Comparison of ENCODE assay signal across 8 cellular contexts in genomic region chr3:183098538-183099025, GRCh38. TPM values are rescaled to one million over a fixed set of nuclear protein-coding genes. Genes with fewer than 3 reads are reported as not detected.
DNase-seq lines count a peak whose midpoint lies in the region; ATAC-seq lines count a peak whose summit lies in the region.

No MANE protein-coding gene starts in this region.

- peak overlapping the region; percentile 73 to 97 for H3K9ac ChIP-seq in duodenal mucosa (ENCODE audit: low read depth in 1 of 2, low read length in 2 of 2)

- no peaks in the 10 kb centered on the region for H3K27me3 Mint-ChIP-seq in activated T-cell treated with anti-CD3 and anti-CD28 coated beads, Interleukin-2, amount 50 U/mL, for 24 hours
- no peaks in the 10 kb centered on the region for H3K27me3 Mint-ChIP-seq in natural killer cell treated with Interleukin-12 subunit alpha and Interleukin-12 subunit beta and Interleukin-15 and Interleukin-18, amount 100 ng/mL, for 72 hours

- H3K9me3 ChIP-seq in MG63 (no peaks in the 10 kb centered on the region), duodenal mucosa (ENCODE audit: control insufficient read depth in 1 of 2, low read length in 2 of 2) (no peaks in the 10 kb centered on the region)

- peak overlapping the region; percentile 98 for H3K27ac Mint-ChIP-seq in activated T-cell treated with anti-CD3 and anti-CD28 coated beads, Interleukin-2, amount 50 U/mL, for 24 hours
- peak overlapping the region; percentile 86 to 99 for H3K27ac Mint-ChIP-seq in natural killer cell treated with Interleukin-12 subunit alpha and Interleukin-12 subunit beta and Interleukin-15 and Interleukin-18, amount 100 ng/mL, for 72 hours

- H3K27me3 ChIP-seq in MG63, result no peaks in the 10 kb centered on the region
- no peaks in the 10 kb centered on the region for H3K27me3 ChIP-seq in duodenal mucosa (ENCODE audit: control insufficient read depth in 1 of 2, insufficient read depth in 2 of 2, low read length in 2 of 2)

- no peak for DNase-seq in activated T-cell treated with anti-CD3 and anti-CD28 coated beads, Interleukin-2, amount 50 U/mL, for 24 hours
- DNase-seq in activated T-cell treated with anti-CD3 and anti-CD28 coated beads, Interleukin-2, amount 50 U/mL, for 48 hours, result no peak
- DNase-seq in MG63 (no peak), midbrain (lab: John Stamatoyannopoulos, UW) (no peak), GM19238 (ENCODE audit: insufficient read length, low spot score) (no peak)
- DNase-seq in natural killer cell treated with Interleukin-12 subunit alpha and Interleukin-12 subunit beta and Interleukin-15 and Interleukin-18, amount 100 ng/mL, for 72 hours (ENCODE audit: low spot score), result no peak

- no peak for ATAC-seq in natural killer cell treated with Interleukin-12 subunit alpha and Interleukin-12 subunit beta and Interleukin-15 and Interleukin-18, amount 100 ng/mL, for 72 hours
- ATAC-seq in GM19455 (IDR thresholded peaks at IDR 0.05; ENCODE audit: unreplicated experiment), result no peak

- peaks cover 37% of the 10 kb centered on the region for H3K4me1 Mint-ChIP-seq in activated T-cell treated with anti-CD3 and anti-CD28 coated beads, Interleukin-2, amount 50 U/mL, for 24 hours (ENCODE audit: low read depth)
- peaks cover 24 to 26% of the 10 kb centered on the region in 2 donors for H3K4me1 Mint-ChIP-seq in natural killer cell treated with Interleukin-12 subunit alpha and Interleukin-12 subunit beta and Interleukin-15 and Interleukin-18, amount 100 ng/mL, for 72 hours (ENCODE audit: low read depth in 2 of 2)

- peaks cover 38% of the 10 kb centered on the region for H3K36me3 Mint-ChIP-seq in activated T-cell treated with anti-CD3 and anti-CD28 coated beads, Interleukin-2, amount 50 U/mL, for 24 hours (ENCODE audit: low read depth)
- peaks cover under 1% of the 10 kb centered on the region for H3K36me3 Mint-ChIP-seq in natural killer cell treated with Interleukin-12 subunit alpha and Interleukin-12 subunit beta and Interleukin-15 and Interleukin-18, amount 100 ng/mL, for 72 hours

- peaks cover 8 to 12% of the 10 kb centered on the region in 2 donors for H3K4me1 ChIP-seq in duodenal mucosa (ENCODE audit: control insufficient read depth in 1 of 2, insufficient read depth in 2 of 2, low read length in 2 of 2)

- H3K36me3 ChIP-seq in MG63 (peaks cover 3% of the 10 kb centered on the region; the same call in 1 of the 2 replicates), duodenal mucosa (ENCODE audit: control insufficient read depth in 1 of 2, insufficient read depth in 2 of 2, low read length in 2 of 2) (peaks cover 0 to 4% of the 10 kb centered on the region in 2 donors)

- H3K4me3 ChIP-seq in MG63, result peak overlapping the region; percentile 93
- peak overlapping the region; percentile 88 to 99 for H3K4me3 ChIP-seq in duodenal mucosa (ENCODE audit: low read depth in 1 of 2, low read length in 2 of 2)

- peak overlapping the region; percentile 96 for H3K4me3 Mint-ChIP-seq in activated T-cell treated with anti-CD3 and anti-CD28 coated beads, Interleukin-2, amount 50 U/mL, for 24 hours
- peak overlapping the region; percentile 90 for H3K4me3 Mint-ChIP-seq in natural killer cell treated with Interleukin-12 subunit alpha and Interleukin-12 subunit beta and Interleukin-15 and Interleukin-18, amount 100 ng/mL, for 72 hours

- peak overlapping the region; percentile 76 for H3K27ac ChIP-seq in duodenal mucosa (ENCODE audit: low read depth, low read length)

- no peaks in the 10 kb centered on the region for H3K9me3 Mint-ChIP-seq in activated T-cell treated with anti-CD3 and anti-CD28 coated beads, Interleukin-2, amount 50 U/mL, for 24 hours
- H3K9me3 Mint-ChIP-seq in natural killer cell treated with Interleukin-12 subunit alpha and Interleukin-12 subunit beta and Interleukin-15 and Interleukin-18, amount 100 ng/mL, for 72 hours, result no peaks in the 10 kb centered on the region

RNA-seq across cellular contexts. Expression of gene MCCC1, which starts 0.7 kb away (rescaled TPM):
- total RNA-seq in MG63 (2014; rRNA removed; shearing (Covaris generic); ENCODE audit: low replicate concordance), result 19.8 and 37.4 TPM in 2 replicates
- total RNA-seq in natural killer cell treated with Interleukin-12 subunit alpha and Interleukin-12 subunit beta and Interleukin-15 and Interleukin-18, amount 100 ng/mL, for 72 hours, result 10 to 100 TPM; 31.5 to 34.0 TPM
